Comparison of ENCODE assay signal across 10 cellular contexts in the genomic region with DNA sequence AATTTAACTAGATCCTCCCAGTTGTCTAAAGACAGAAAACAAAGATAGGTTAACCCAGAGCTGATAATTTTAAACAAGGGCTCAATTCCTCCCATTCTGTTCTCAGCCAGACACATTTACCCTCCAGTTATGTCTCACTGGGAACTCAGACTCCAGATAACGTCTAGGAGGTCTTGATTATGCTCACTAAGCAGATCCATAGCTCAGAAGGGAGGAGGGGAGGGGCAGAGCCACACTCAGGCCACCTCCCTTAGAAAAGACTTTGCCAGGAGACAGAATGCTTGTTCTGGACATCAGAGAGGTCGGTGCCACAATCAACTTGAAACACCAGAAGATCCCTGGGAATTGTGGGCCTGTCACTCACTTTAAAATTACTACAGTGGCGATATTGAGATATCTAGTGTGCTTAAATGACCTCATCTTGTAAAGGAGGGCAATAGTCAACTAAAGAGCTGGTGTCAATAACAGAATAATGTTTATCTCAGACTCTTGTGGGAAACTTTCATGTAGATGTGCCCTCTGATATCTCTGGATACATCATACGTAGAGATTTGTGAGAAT. TPM values are rescaled to one million over a fixed set of nuclear protein-coding genes. Genes with fewer than 3 reads are reported as not detected.
"Had no signal": no experiment of that assay in that cellular context is flagged by ENCODE, and none has a peak within 500 bp of the region (broad histone marks: within the 10 kb centered on the region; RNA-seq: fewer than 3 reads in every experiment).

No MANE protein-coding gene starts in this region.

- ATAC-seq: HCT116 had no signal

- H3K36me3 Mint-ChIP-seq: IgD-negative memory B cell had no signal

- H3K4me3 Mint-ChIP-seq: IgD-negative memory B cell had no signal

- H3K9ac ChIP-seq: GM23248 had no signal

- DNase-seq: GM23248, GOT3, H7, KG1 had no signal

- FAIRE-seq: HTR-8/SVneo had no signal

- H3K4me3 ChIP-seq: GM23248, HAP-1 had no signal

- H3K27ac Mint-ChIP-seq: IgD-negative memory B cell had no signal

- H3K27ac ChIP-seq: GM23248 had no signal

- H2AFZ ChIP-seq: GM23248 had no signal

- H3K9me3 ChIP-seq: HAP-1 had no signal

RNA-seq across cellular contexts. Expression of gene GSC2, which starts 58.3 kb away (rescaled TPM):
- total RNA-seq: GM23248, H4, H7, HT-29 had no signal
- polyA plus RNA-seq: GM23248, IgD-negative memory B cell had no signal
